In the genomic region with DNA sequence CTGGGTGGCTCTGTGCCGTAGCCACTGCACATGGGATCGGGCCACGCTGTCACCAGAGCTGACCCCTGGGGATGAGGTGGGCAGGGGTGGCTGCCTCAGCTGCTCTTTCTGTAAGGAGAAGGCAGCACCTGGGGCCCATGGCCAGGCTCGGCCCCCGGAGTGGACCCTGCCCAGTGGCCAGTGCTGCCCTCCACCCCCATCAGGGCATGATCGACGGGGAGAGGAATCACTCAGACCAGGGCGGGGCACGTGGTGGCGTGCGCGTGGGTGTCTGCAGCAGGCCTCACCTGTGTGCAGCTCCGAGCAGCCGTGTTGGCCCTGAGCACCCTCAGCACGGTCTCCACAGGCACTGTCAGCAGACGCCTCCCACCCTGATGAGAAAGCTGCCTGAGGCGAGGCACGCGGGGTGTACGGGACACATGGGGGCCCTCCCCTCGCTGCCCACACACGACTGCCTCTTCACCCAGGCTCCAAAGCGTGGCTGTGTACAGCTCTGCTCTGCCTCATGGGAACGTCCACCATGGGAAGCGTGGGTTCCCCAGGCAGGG, we compare ENCODE assay signal across 14 cellular contexts. TPM values are rescaled to one million over a fixed set of nuclear protein-coding genes. Genes with fewer than 3 reads are reported as not detected.
A peak's percentile ranks its signal among the peaks of the same experiment; 100 is the strongest.
DNase-seq lines count a peak whose midpoint lies in the region; ATAC-seq and TF ChIP-seq lines count a peak whose summit lies in the region.
"Had no signal": no experiment of that assay in that cellular context is flagged by ENCODE, and none has a peak within 500 bp of the region (broad histone marks: within the 10 kb centered on the region; RNA-seq: fewer than 3 reads in every experiment).

No MANE protein-coding gene starts in this region.

- H3K27me3 ChIP-seq in mesenchymal stem cell (ENCODE audit: control insufficient read depth in 1 of 2, insufficient read depth in 1 of 2, low read length in 2 of 2) (no peaks in the 10 kb centered on the region), testis (no peaks in the 10 kb centered on the region)
- H3K27me3 ChIP-seq: BLaER1 had no signal

- no peak for ATAC-seq in HG03159 (IDR thresholded peaks at IDR 0.05; ENCODE audit: unreplicated experiment)
- ATAC-seq: CD8-positive, alpha-beta T cell had no signal

- H4K8ac ChIP-seq in mesenchymal stem cell (ENCODE audit: low read length): no peak overlapping the region

- TF ChIP-seq CTCF in RWPE1 (conservative IDR thresholded peaks at IDR 0.05; ENCODE audit: low read depth): no peak
- no peak for TF ChIP-seq CTCF in testis (IDR thresholded peaks at IDR 0.05)

- H3K9ac ChIP-seq in mesenchymal stem cell (ENCODE audit: low read length): no peak overlapping the region
- H3K9ac ChIP-seq: BLaER1 had no signal

- H2AK5ac ChIP-seq in mesenchymal stem cell (ENCODE audit: low read length, severe bottlenecking): no peak overlapping the region

- no peak overlapping the region for H2BK15ac ChIP-seq in mesenchymal stem cell (ENCODE audit: low read depth, poor library complexity, severe bottlenecking)

- H3K36me3 ChIP-seq in mesenchymal stem cell (ENCODE audit: control insufficient read depth in 1 of 2, insufficient read depth in 2 of 2, low read depth in 1 of 2, low read length in 2 of 2) (peaks cover 88 to 92% of the 10 kb centered on the region in 2 experiments), testis (ENCODE audit: low read depth, missing control alignments) (no peaks in the 10 kb centered on the region)

- no peak overlapping the region for H2AFZ ChIP-seq in mesenchymal stem cell (ENCODE audit: low read depth, low read length)

- H3K79me1 ChIP-seq in mesenchymal stem cell (replicated peaks; ENCODE audit: low read length, poor library complexity, severe bottlenecking): peaks cover 23% of the 10 kb centered on the region

- H3K14ac ChIP-seq in mesenchymal stem cell (ENCODE audit: low read length in 2 of 2): no peak overlapping the region

- peak overlapping the region; percentile 2 for H4K91ac ChIP-seq in mesenchymal stem cell (ENCODE audit: low read length)

- intact Hi-C loops in testis (cut with DNase I; ENCODE audit: low total_unique reads): no loop called here

- H3K4me3 ChIP-seq in mesenchymal stem cell (ENCODE audit: insufficient read depth in 1 of 2, low read depth in 1 of 2, low read length in 2 of 2): no peak overlapping the region
- H3K4me3 ChIP-seq in testis: no peak overlapping the region
- H3K4me3 ChIP-seq: BLaER1 had no signal

- POLR2A ChIA-PET in RWPE1 (lab: Yijun Ruan, JAX; ENCODE audit: low non-redundant PET): interaction anchor here (0.8 kb wide), 1 partner anchor 12 kb away, joined by 3 read pairs; no protein-coding TSS in a partner anchor

- H3K4me1 ChIP-seq in mesenchymal stem cell (ENCODE audit: control insufficient read depth, insufficient read depth, low read depth, low read length) (no peaks in the 10 kb centered on the region), testis (no peaks in the 10 kb centered on the region)

- TF ChIP-seq POLR2A in testis (IDR thresholded peaks at IDR 0.05): no peak

- CTCF ChIA-PET in RWPE1 (lab: Yijun Ruan, JAX): interaction anchor here (0.5 to 1.4 kb wide), 3 partner anchors 21 to 212 kb away, joined by 3 to 4 read pairs (median 3); no protein-coding TSS in a partner anchor

- no peak overlapping the region for H2BK12ac ChIP-seq in mesenchymal stem cell (ENCODE audit: low read length in 2 of 2)

- 95% methylated on average over 25 of the region's 25 CpGs for WGBS in mesenchymal stem cell
- 94% methylated on average over 23 of the region's 25 CpGs; no CpG with 5 or more reads in 1 of the 2 donors for WGBS in testis, 2 donors

- no peak overlapping the region for H2BK5ac ChIP-seq in mesenchymal stem cell (ENCODE audit: low read depth, low read length, poor library complexity, severe bottlenecking)

- DNase-seq in RWPE1 (ENCODE audit: low spot score) (no peak), mesenchymal stem cell (no peak), testis (no peak)
- DNase-seq: Calu3; CD8-positive, alpha-beta T cell; GF-D8; GOT3; KBM-7; NCI-H1105; NCI-H1694; NCI-H2081 treated with DMSO at 0.1 percent for 48 hours had no signal

- H3K18ac ChIP-seq in mesenchymal stem cell (ENCODE audit: low read depth in 1 of 2, low read length in 2 of 2): no peak overlapping the region

- no peak overlapping the region for H3K4ac ChIP-seq in mesenchymal stem cell (ENCODE audit: low read depth in 1 of 2, low read length in 2 of 2)

- no peak overlapping the region for H3K23ac ChIP-seq in mesenchymal stem cell (ENCODE audit: low read length in 2 of 2)

- H2BK120ac ChIP-seq in mesenchymal stem cell (ENCODE audit: low read depth, low read length): no peak overlapping the region

- H3K9me3 ChIP-seq in mesenchymal stem cell (ENCODE audit: control insufficient read depth, low read length) (no peaks in the 10 kb centered on the region), testis (no peaks in the 10 kb centered on the region)
- H3K9me3 ChIP-seq: BLaER1 had no signal

- H3K27ac ChIP-seq in RWPE1 (peak overlapping the region; percentile 21; the same call in 1 of the 2 replicates), mesenchymal stem cell (ENCODE audit: low read length, poor library complexity, severe bottlenecking) (no peak overlapping the region), testis (no peak overlapping the region)
- H3K27ac ChIP-seq: BLaER1 had no signal

- no peak overlapping the region for H3K4me2 ChIP-seq in mesenchymal stem cell (ENCODE audit: low read length, poor library complexity, severe bottlenecking)
- H3K4me2 ChIP-seq: BLaER1 had no signal

RNA-seq across cellular contexts. Expression of a gene that starts 8.6 kb away (rescaled TPM):
- 0.37 TPM for polyA plus RNA-seq in mesenchymal stem cell (2013, experiment 1 of 2)
- polyA plus RNA-seq in mesenchymal stem cell (2013, experiment 2 of 2): 0.51 TPM
- 1 to 10 TPM; 3.5 to 3.7 TPM for total RNA-seq in testis
- 1.8 TPM for polyA plus RNA-seq in testis (ENCODE audit: insufficient read depth, low read depth, low replicate concordance)
- total RNA-seq: SK-MEL-5 had no signal

RNA-seq across cellular contexts. Expression of a gene that starts 17.9 kb away (rescaled TPM):
- 6.1 TPM for polyA plus RNA-seq in mesenchymal stem cell (2013, experiment 1 of 2)
- polyA plus RNA-seq in mesenchymal stem cell (2013, experiment 2 of 2): 5.4 TPM
- total RNA-seq in testis: 10 to 100 TPM; 29.5 to 35.9 TPM
- polyA plus RNA-seq in testis (ENCODE audit: insufficient read depth, low read depth, low replicate concordance): 21.2 TPM

RNA-seq across cellular contexts. Expression of a gene that starts 18.5 kb away (rescaled TPM):
- 15.5 TPM for polyA plus RNA-seq in mesenchymal stem cell (2013, experiment 1 of 2)
- 16.8 TPM for polyA plus RNA-seq in mesenchymal stem cell (2013, experiment 2 of 2)
- 10 to 100 TPM; 48.2 to 51.1 TPM for total RNA-seq in testis
- 14.0 TPM for polyA plus RNA-seq in testis (ENCODE audit: insufficient read depth, low read depth, low replicate concordance)

RNA-seq across cellular contexts. Expression of a gene that starts 28.4 kb away (rescaled TPM):
- polyA plus RNA-seq in mesenchymal stem cell (2013, experiment 1 of 2): 40.7 TPM
- polyA plus RNA-seq in mesenchymal stem cell (2013, experiment 2 of 2): 41.1 TPM
- total RNA-seq in testis: 10 to 100 TPM; 61.7 to 64.3 TPM
- 69.1 TPM for polyA plus RNA-seq in testis (ENCODE audit: insufficient read depth, low read depth, low replicate concordance)

RNA-seq across cellular contexts. Expression of a gene that starts 28.4 kb away (rescaled TPM):
- polyA plus RNA-seq in mesenchymal stem cell (2013, experiment 1 of 2): 34.3 TPM
- 33.6 TPM for polyA plus RNA-seq in mesenchymal stem cell (2013, experiment 2 of 2)
- total RNA-seq in testis: 10 to 100 TPM; 66.7 to 69.8 TPM
- polyA plus RNA-seq in testis (ENCODE audit: insufficient read depth, low read depth, low replicate concordance): 78.4 TPM
